ENCODE assay signal across 10 cellular contexts in genomic region chr15:65584241-65584640, GRCh38. TPM values are rescaled to one million over a fixed set of nuclear protein-coding genes. Genes with fewer than 3 reads are reported as not detected.
DNase-seq lines count a peak whose midpoint lies in the region; ATAC-seq and TF ChIP-seq lines count a peak whose summit lies in the region.
"Had no signal": no experiment of that assay in that cellular context is flagged by ENCODE, and none has a peak within 500 bp of the region (broad histone marks: within the 10 kb centered on the region; RNA-seq: fewer than 3 reads in every experiment).

No MANE protein-coding gene starts in this region.

- DNase-seq in activated naive CD4-positive, alpha-beta T cell treated with anti-CD3 and anti-CD28 coated beads for 36 hours: no peak
- DNase-seq in activated naive CD4-positive, alpha-beta T cell treated with Interleukin-2 at 50 U/mL for 16 hours: no peak
- DNase-seq in WTC11 (ENCODE audit: low spot score): no peak
- no peak for DNase-seq in esophagus squamous epithelium (lab: John Stamatoyannopoulos, UW)
- no peak for DNase-seq in stimulated activated effector memory CD8-positive, alpha-beta T cell treated with anti-CD3 and anti-CD28 coated beads, Interleukin-12 subunit alpha, Interleukin-12 subunit beta, amount 100 ng/mL, for 72 hours (ENCODE audit: low spot score in 2 of 2)
- DNase-seq in activated effector memory CD4-positive, alpha-beta T cell treated with Interleukin-2 at 50 U/mL for 16 hours: no peak
- DNase-seq: foreskin fibroblast, NCI-H1417 treated with DMSO at 0.1 percent for 48 hours had no signal

- CTCF ChIA-PET in activated naive CD4-positive, alpha-beta T cell treated with anti-CD3 and anti-CD28 coated beads for 36 hours (lab: Charles Lee): interaction anchor here (1.0 kb wide), 1 partner anchor 21 kb away, joined by 3 read pairs; no protein-coding TSS in a partner anchor
- CTCF ChIA-PET in WTC11 (lab: Charles Lee): interaction anchor here (1.0 kb wide), 1 partner anchor 265 kb away, joined by 3 read pairs; no protein-coding TSS in a partner anchor

- no peaks in the 10 kb centered on the region for H3K27me3 Mint-ChIP-seq in activated naive CD4-positive, alpha-beta T cell treated with anti-CD3 and anti-CD28 coated beads for 36 hours (ENCODE audit: low read depth)
- H3K27me3 Mint-ChIP-seq in WTC11 (ENCODE audit: low read depth): no peaks in the 10 kb centered on the region

- POLR2A ChIA-PET in WTC11 (lab: Charles Lee): no interaction called here

- ATAC-seq in WTC11 (no peak), HG03442 (IDR thresholded peaks at IDR 0.05; ENCODE audit: unreplicated experiment) (no peak), HG03175 (IDR thresholded peaks at IDR 0.05; ENCODE audit: unreplicated experiment) (no peak)
- ATAC-seq in stimulated activated effector memory CD8-positive, alpha-beta T cell treated with anti-CD3 and anti-CD28 coated beads, Interleukin-12 subunit alpha, Interleukin-12 subunit beta, amount 100 ng/mL, for 72 hours: no peak

- no peak overlapping the region for H3K4me3 Mint-ChIP-seq in activated naive CD4-positive, alpha-beta T cell treated with anti-CD3 and anti-CD28 coated beads for 36 hours
- no peak overlapping the region for H3K4me3 Mint-ChIP-seq in WTC11
- H3K4me3 Mint-ChIP-seq in stimulated activated effector memory CD8-positive, alpha-beta T cell treated with anti-CD3 and anti-CD28 coated beads, Interleukin-12 subunit alpha, Interleukin-12 subunit beta, amount 100 ng/mL, for 72 hours: no peak overlapping the region

- peak overlapping the region; percentile 66 for H3K27ac Mint-ChIP-seq in activated naive CD4-positive, alpha-beta T cell treated with anti-CD3 and anti-CD28 coated beads for 36 hours
- peak overlapping the region; percentile 64; the same call in 1 of the 2 replicates for H3K27ac Mint-ChIP-seq in WTC11
- peak overlapping the region; percentile 93 for H3K27ac Mint-ChIP-seq in stimulated activated effector memory CD8-positive, alpha-beta T cell treated with anti-CD3 and anti-CD28 coated beads, Interleukin-12 subunit alpha, Interleukin-12 subunit beta, amount 100 ng/mL, for 72 hours

- TF ChIP-seq CTCF in WTC11 (IDR thresholded peaks at IDR 0.05): no peak
- no peak for TF ChIP-seq CTCF in esophagus squamous epithelium (IDR thresholded peaks at IDR 0.05)

- H3K27ac ChIP-seq in esophagus squamous epithelium: peak overlapping the region in 3 of 4 donors; percentile 5 to 29 (median 27)

- H3K36me3 Mint-ChIP-seq in activated naive CD4-positive, alpha-beta T cell treated with anti-CD3 and anti-CD28 coated beads for 36 hours (ENCODE audit: low read depth): peaks cover 35% of the 10 kb centered on the region
- H3K36me3 Mint-ChIP-seq in WTC11: peaks cover 61% of the 10 kb centered on the region
- H3K36me3 Mint-ChIP-seq in stimulated activated effector memory CD8-positive, alpha-beta T cell treated with anti-CD3 and anti-CD28 coated beads, Interleukin-12 subunit alpha, Interleukin-12 subunit beta, amount 100 ng/mL, for 72 hours: peaks cover 91% of the 10 kb centered on the region

- no peaks in the 10 kb centered on the region for H3K9me3 ChIP-seq in esophagus squamous epithelium

- peaks cover 23% of the 10 kb centered on the region for H3K4me1 Mint-ChIP-seq in activated naive CD4-positive, alpha-beta T cell treated with anti-CD3 and anti-CD28 coated beads for 36 hours (ENCODE audit: low read depth)
- peaks cover 4% of the 10 kb centered on the region for H3K4me1 Mint-ChIP-seq in WTC11
- H3K4me1 Mint-ChIP-seq in stimulated activated effector memory CD8-positive, alpha-beta T cell treated with anti-CD3 and anti-CD28 coated beads, Interleukin-12 subunit alpha, Interleukin-12 subunit beta, amount 100 ng/mL, for 72 hours: peaks cover 21% of the 10 kb centered on the region

- H3K36me3 ChIP-seq in esophagus squamous epithelium: peaks cover 0 to 100% (median 7%) of the 10 kb centered on the region in 3 donors

- intact Hi-C loops in activated naive CD4-positive, alpha-beta T cell treated with anti-CD3 and anti-CD28 coated beads for 36 hours (cut with micrococcal nuclease): no loop called here
- intact Hi-C loops in esophagus squamous epithelium (cut with DNase I): no loop called here

- H3K27me3 ChIP-seq in esophagus squamous epithelium: no peaks in the 10 kb centered on the region

- no peak overlapping the region for H3K4me3 ChIP-seq in esophagus squamous epithelium

- peaks cover 0 to 14% (median 0%) of the 10 kb centered on the region in 3 donors for H3K4me1 ChIP-seq in esophagus squamous epithelium

- TF ChIP-seq POLR2A in esophagus squamous epithelium (IDR thresholded peaks at IDR 0.05): no peak

- no peaks in the 10 kb centered on the region for H3K9me3 Mint-ChIP-seq in activated naive CD4-positive, alpha-beta T cell treated with anti-CD3 and anti-CD28 coated beads for 36 hours
- H3K9me3 Mint-ChIP-seq in WTC11: no peaks in the 10 kb centered on the region
- H3K9me3 Mint-ChIP-seq in stimulated activated effector memory CD8-positive, alpha-beta T cell treated with anti-CD3 and anti-CD28 coated beads, Interleukin-12 subunit alpha, Interleukin-12 subunit beta, amount 100 ng/mL, for 72 hours: no peaks in the 10 kb centered on the region

TF ChIP-seq in WTC11, 78 proteins besides CTCF, POLR2A, EP300 and RAD21 (continues in another document):
- TF ChIP-seq ERG (CRISPR knock-in tag; IDR thresholded peaks at IDR 0.05) (no peak), NFATC4 (CRISPR knock-in tag; IDR thresholded peaks at IDR 0.05) (no peak), EMX1 (CRISPR knock-in tag; IDR thresholded peaks at IDR 0.05) (no peak), STAT6 (CRISPR knock-in tag; conservative IDR thresholded peaks at IDR 0.05; ENCODE audit: low read depth) (no peak), FOXJ3 (CRISPR knock-in tag; IDR thresholded peaks at IDR 0.05; ENCODE audit: borderline replicate concordance) (no peak), USF2 (CRISPR knock-in tag; IDR thresholded peaks at IDR 0.05) (no peak), CDX4 (CRISPR knock-in tag; IDR thresholded peaks at IDR 0.05; ENCODE audit: borderline replicate concordance) (no peak), TEAD4 (CRISPR knock-in tag; IDR thresholded peaks at IDR 0.05) (no peak), SOX15 (CRISPR knock-in tag; IDR thresholded peaks at IDR 0.05) (no peak), ZBTB21 (CRISPR knock-in tag; IDR thresholded peaks at IDR 0.05; ENCODE audit: borderline replicate concordance) (no peak), CBFB (CRISPR knock-in tag; IDR thresholded peaks at IDR 0.05; ENCODE audit: low read depth) (no peak)

RNA-seq across cellular contexts. Expression of gene INTS14, which starts 26.7 kb away (rescaled TPM):
- 10 to 100 TPM; 41.2 to 43.4 TPM for total RNA-seq in activated naive CD4-positive, alpha-beta T cell treated with anti-CD3 and anti-CD28 coated beads for 36 hours
- total RNA-seq in WTC11 (2021) (28.3 to 31.9 TPM (median 30.7 TPM) in 3 replicates), esophagus squamous epithelium (10 to 100 TPM; 16.5 to 38.7 (median 26.7) TPM)

RNA-seq across cellular contexts. Expression of gene SLC24A1, which starts 37.5 kb away (rescaled TPM):
- 10 to 100 TPM; 10.7 to 12.4 TPM for total RNA-seq in activated naive CD4-positive, alpha-beta T cell treated with anti-CD3 and anti-CD28 coated beads for 36 hours
- total RNA-seq in WTC11 (2021) (7.0 to 10.7 TPM (median 10.3 TPM) in 3 replicates), esophagus squamous epithelium (1 to 10 TPM; 1.7 to 5.8 (median 3.6) TPM)

RNA-seq across cellular contexts. Expression of gene HACD3, which starts 54.0 kb away (rescaled TPM):
- 10 to 100 TPM; 29.1 to 30.1 TPM for total RNA-seq in activated naive CD4-positive, alpha-beta T cell treated with anti-CD3 and anti-CD28 coated beads for 36 hours
- total RNA-seq in WTC11 (2021): 95.9 to 116 TPM (median 114 TPM) in 3 replicates
- total RNA-seq in esophagus squamous epithelium: 10 to 100 TPM; 14.7 to 53.2 (median 32.9) TPM
